17 cellular contexts compared by ENCODE assay signal in genomic region chr5:146890073-146890472, GRCh38. TPM values are rescaled to one million over a fixed set of nuclear protein-coding genes. Genes with fewer than 3 reads are reported as not detected.
"Had no signal": no experiment of that assay in that cellular context is flagged by ENCODE, and none has a peak within 500 bp of the region (broad histone marks: within the 10 kb centered on the region; RNA-seq: fewer than 3 reads in every experiment).

No MANE protein-coding gene starts in this region.

- H3K4me3 Mint-ChIP-seq: activated T-helper 17 cell treated with anti-CD3 and anti-CD28 coated beads, Interleukin-2, amount 50 U/mL, for 72 hours; endodermal cell; naive B cell; stimulated activated effector memory CD8-positive, alpha-beta T cell treated with anti-CD3 and anti-CD28 coated beads, Interleukin-12 subunit alpha, Interleukin-12 subunit beta, amount 100 ng/mL, for 72 hours had no signal

- H3K27me3 ChIP-seq: gastrocnemius medialis, pancreas had no signal

- ATAC-seq: activated T-helper 17 cell treated with anti-CD3 and anti-CD28 coated beads, Interleukin-2, amount 50 U/mL, for 72 hours; gastrocnemius medialis; heart right ventricle; left colon; stimulated activated effector memory CD8-positive, alpha-beta T cell treated with anti-CD3 and anti-CD28 coated beads, Interleukin-12 subunit alpha, Interleukin-12 subunit beta, amount 100 ng/mL, for 72 hours had no signal

- H3K9me3 Mint-ChIP-seq: activated T-helper 17 cell treated with anti-CD3 and anti-CD28 coated beads, Interleukin-2, amount 50 U/mL, for 72 hours; endodermal cell had no signal

- H3K36me3 Mint-ChIP-seq: naive B cell; stimulated activated effector memory CD8-positive, alpha-beta T cell treated with anti-CD3 and anti-CD28 coated beads, Interleukin-12 subunit alpha, Interleukin-12 subunit beta, amount 100 ng/mL, for 72 hours had no signal

- H3K36me3 ChIP-seq: gastrocnemius medialis, heart right ventricle, lower lobe of right lung, pancreas, thoracic aorta had no signal

- H3K27ac ChIP-seq: gastrocnemius medialis, heart right ventricle, lower lobe of right lung, pancreas, thoracic aorta had no signal

- H3K4me1 ChIP-seq: gastrocnemius medialis, lower lobe of right lung, pancreas had no signal

- H3K4me3 ChIP-seq: gastrocnemius medialis, heart right ventricle, lower lobe of right lung, pancreas, thoracic aorta had no signal

- H3K4me1 Mint-ChIP-seq: naive B cell had no signal

- DNase-seq: activated CD4-positive, alpha-beta T cell treated with anti-CD3 and anti-CD28 coated beads for 1 hour; activated CD4-positive, alpha-beta T cell treated with anti-CD3 and anti-CD28 coated beads, Interleukin-2, amount 50 U/mL, for 48 hours; activated naive CD4-positive, alpha-beta T cell treated with anti-CD3 and anti-CD28 coated beads, Interleukin-2, amount 50 U/mL, for 16 hours; endodermal cell; erythroblast; gastrocnemius medialis; heart right ventricle; left colon; lower lobe of right lung; naive B cell; pancreas; stimulated activated CD4-positive, alpha-beta T cell treated with anti-CD3 and anti-CD28 coated beads, Interleukin-12 subunit alpha, Interleukin-12 subunit beta, amount 100 ng/mL, for 4 hours; stimulated activated CD4-positive, alpha-beta T cell treated with anti-CD3 and anti-CD28 coated beads, Interleukin-2, amount 100 ng/mL, for 24 hours had no signal

- H3K27ac Mint-ChIP-seq: activated T-helper 17 cell treated with anti-CD3 and anti-CD28 coated beads, Interleukin-2, amount 50 U/mL, for 72 hours; endodermal cell; naive B cell; stimulated activated effector memory CD8-positive, alpha-beta T cell treated with anti-CD3 and anti-CD28 coated beads, Interleukin-12 subunit alpha, Interleukin-12 subunit beta, amount 100 ng/mL, for 72 hours had no signal

- H3K9me3 ChIP-seq: gastrocnemius medialis, heart right ventricle, lower lobe of right lung, pancreas, thoracic aorta had no signal

RNA-seq across cellular contexts. Expression of gene PPP2R2B, which starts 11.5 kb away (rescaled TPM):
- total RNA-seq: dermis microvascular lymphatic vessel endothelial cell had no signal
